Comparison of ENCODE assay signal across 8 cellular contexts in the genomic region with DNA sequence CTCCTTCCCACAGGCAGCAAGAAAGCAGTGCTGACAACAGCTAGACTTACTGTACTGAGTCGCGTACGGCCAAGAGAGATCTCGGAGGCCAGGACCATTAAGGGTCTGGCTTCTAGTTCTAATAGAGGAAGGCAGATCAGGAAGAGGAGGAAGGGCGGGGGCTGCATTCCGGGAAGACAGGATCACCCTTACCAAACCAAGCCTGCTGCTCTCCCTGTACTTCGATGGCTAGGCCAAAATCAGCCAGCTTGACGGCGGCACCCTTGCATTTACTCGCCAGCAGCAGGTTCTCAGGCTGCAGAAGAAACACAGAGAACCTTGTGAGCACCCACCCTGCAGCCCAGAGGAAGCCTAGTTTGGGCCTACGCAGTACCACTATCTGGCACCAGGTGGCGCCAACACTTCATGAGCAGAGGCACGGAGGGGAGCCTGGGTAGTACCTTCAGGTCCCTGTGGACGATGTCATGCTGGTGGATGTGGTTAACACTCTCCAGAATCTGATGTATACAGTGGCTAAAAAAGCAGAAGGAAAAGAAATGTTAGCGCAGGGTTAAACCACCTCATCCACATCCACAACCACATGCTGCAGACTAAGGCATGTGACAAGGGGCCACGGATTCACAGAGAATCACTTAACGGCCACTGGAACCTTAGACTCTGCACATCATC. TPM values are rescaled to one million over a fixed set of nuclear protein-coding genes. Genes with fewer than 3 reads are reported as not detected.
DNase-seq lines count a peak whose midpoint lies in the region; TF ChIP-seq lines count a peak whose summit lies in the region.

No MANE protein-coding gene starts in this region.

- no peak overlapping the region for H2BK12ac ChIP-seq in trophoblast cell (ENCODE audit: low read length)

- H2AFZ ChIP-seq in GM23248 (no peak overlapping the region), SK-N-SH (ENCODE audit: low read depth) (no peak overlapping the region), trophoblast cell (ENCODE audit: insufficient read depth, low read length, poor library complexity) (no peak overlapping the region)

- peaks cover 28% of the 10 kb centered on the region for H3F3A ChIP-seq in GM23248 (ENCODE audit: insufficient read depth)
- peaks cover 3% of the 10 kb centered on the region for H3F3A ChIP-seq in SK-N-SH (replicated peaks; ENCODE audit: insufficient read depth)

- peaks cover 68% of the 10 kb centered on the region for H3K36me3 Mint-ChIP-seq in activated naive CD4-positive, alpha-beta T cell treated with anti-CD3 and anti-CD28 coated beads, Interleukin-2, amount 10 ng/mL, durations not matched to agents 7 days and 5 days
- no peaks in the 10 kb centered on the region for H3K36me3 Mint-ChIP-seq in glutamatergic neuron (ENCODE audit: unreplicated experiment)

- intact Hi-C loops in transverse colon (cut with DNase I; ENCODE audit: low total_unique reads), result loop anchor here (2.0 kb wide), 1 partner anchor 24 kb away; no protein-coding TSS in a partner anchor

- H3K4me2 ChIP-seq in GM23248 (ENCODE audit: unreplicated experiment), result no peak overlapping the region
- no peak overlapping the region for H3K4me2 ChIP-seq in SK-N-SH
- H3K4me2 ChIP-seq in trophoblast cell (ENCODE audit: low read length), result no peak overlapping the region

- no peak for TF ChIP-seq POLR2A in transverse colon (IDR thresholded peaks at IDR 0.05)

- H4K8ac ChIP-seq in trophoblast cell (ENCODE audit: low read depth, low read length), result no peak overlapping the region

- DNase-seq in GDM1 (lab: John Stamatoyannopoulos, UW) (peak; percentile 97), GM23248 (peak; percentile 88), LHCN-M2 (ENCODE audit: low read depth) (peak; percentile 68), SK-N-SH (peak; percentile 91), glutamatergic neuron (peak; percentile 92), trophoblast cell (peak; percentile 76 to 93), transverse colon (peak; percentile 90)
- peak; percentile 95 for DNase-seq in activated naive CD4-positive, alpha-beta T cell treated with anti-CD3 and anti-CD28 coated beads, Interleukin-2, amount 10 ng/mL, durations not matched to agents 7 days and 5 days

- H3K9me3 ChIP-seq in GM23248 (ENCODE audit: low read depth) (no peaks in the 10 kb centered on the region), SK-N-SH (no peaks in the 10 kb centered on the region), trophoblast cell (ENCODE audit: insufficient read depth, low read depth, low read length) (no peaks in the 10 kb centered on the region), transverse colon (no peaks in the 10 kb centered on the region)

- H4K12ac ChIP-seq in trophoblast cell (ENCODE audit: low read depth, low read length), result no peak overlapping the region

- H3K27ac Mint-ChIP-seq in activated naive CD4-positive, alpha-beta T cell treated with anti-CD3 and anti-CD28 coated beads, Interleukin-2, amount 10 ng/mL, durations not matched to agents 7 days and 5 days, result peak overlapping the region; percentile 80
- no peak overlapping the region for H3K27ac Mint-ChIP-seq in glutamatergic neuron (ENCODE audit: unreplicated experiment)

- POLR2A ChIA-PET in SK-N-SH (lab: Yijun Ruan, JAX), result no interaction called here

- H2AK5ac ChIP-seq in trophoblast cell (ENCODE audit: low read length), result no peak overlapping the region

- no peak overlapping the region for H3K23ac ChIP-seq in trophoblast cell (ENCODE audit: low read length)

- no peak overlapping the region for H2BK5ac ChIP-seq in trophoblast cell (ENCODE audit: low read depth, low read length, poor library complexity)

- H3K4me1 Mint-ChIP-seq in activated naive CD4-positive, alpha-beta T cell treated with anti-CD3 and anti-CD28 coated beads, Interleukin-2, amount 10 ng/mL, durations not matched to agents 7 days and 5 days, result peaks cover 21% of the 10 kb centered on the region
- peaks cover 1% of the 10 kb centered on the region for H3K4me1 Mint-ChIP-seq in glutamatergic neuron (ENCODE audit: low read depth, unreplicated experiment)

- TF ChIP-seq EP300 in SK-N-SH (IDR thresholded peaks at IDR 0.05; ENCODE audit: borderline replicate concordance in 1 of 2, low read depth in 1 of 2, low read length in 1 of 2) (no peak), transverse colon (IDR thresholded peaks at IDR 0.05; ENCODE audit: low read depth) (no peak)

- H3K4me3 Mint-ChIP-seq in activated naive CD4-positive, alpha-beta T cell treated with anti-CD3 and anti-CD28 coated beads, Interleukin-2, amount 10 ng/mL, durations not matched to agents 7 days and 5 days, result no peak overlapping the region
- H3K4me3 Mint-ChIP-seq in glutamatergic neuron (ENCODE audit: unreplicated experiment), result no peak overlapping the region

- no peak overlapping the region for H3K27ac ChIP-seq in GM23248
- no peak overlapping the region for H3K27ac ChIP-seq in SK-N-SH (ENCODE audit: low read depth in 2 of 2, low read length in 1 of 2)
- H3K27ac ChIP-seq in trophoblast cell (ENCODE audit: low read depth, low read length), result no peak overlapping the region
- H3K27ac ChIP-seq in transverse colon, result peak overlapping the region; percentile 72 to 91 (median 86)

- no peak overlapping the region for H3K18ac ChIP-seq in trophoblast cell (ENCODE audit: low read length)

- H2BK120ac ChIP-seq in trophoblast cell (ENCODE audit: insufficient read depth, low read length, poor library complexity), result no peak overlapping the region

- no peaks in the 10 kb centered on the region for H3K36me3 ChIP-seq in GM23248 (ENCODE audit: low read depth)
- H3K36me3 ChIP-seq in SK-N-SH (replicated peaks in 1 of 2; ENCODE audit: control insufficient read depth in 1 of 2, insufficient read depth in 2 of 2, low read length in 1 of 2), result peaks cover 24 to 54% of the 10 kb centered on the region in 2 experiments
- peaks cover 34 to 40% of the 10 kb centered on the region in 2 experiments for H3K36me3 ChIP-seq in trophoblast cell (ENCODE audit: control insufficient read depth in 1 of 2, insufficient read depth in 2 of 2, low read length in 2 of 2)
- peaks cover 0 to 45% (median 19%) of the 10 kb centered on the region in 4 donors for H3K36me3 ChIP-seq in transverse colon

- H3K79me1 ChIP-seq in trophoblast cell (ENCODE audit: low read length), result no peaks in the 10 kb centered on the region

- 28 to 29% methylated on average over 17 of the region's 17 CpGs for WGBS in GM23248 (ENCODE audit: low coverage in 1 of 2, low lambda C conversion rate in 2 of 2, missing lambda C conversion rate in 2 of 2), 2 experiments
- WGBS in SK-N-SH (ENCODE audit: low lambda C conversion rate), result 34% methylated on average over 17 of the region's 17 CpGs
- no CpG with 5 or more reads among the region's 17 CpGs for WGBS in trophoblast cell (ENCODE audit: extremely low coverage, insufficient coverage, insufficient read length)
- 42% methylated on average over 17 of the region's 17 CpGs; no CpG with 5 or more reads in 1 of the 2 donors for WGBS in transverse colon (ENCODE audit: low coverage in 1 of 2), 2 donors

- H3K9ac ChIP-seq in GM23248 (no peak overlapping the region), SK-N-SH (no peak overlapping the region), trophoblast cell (ENCODE audit: low read length) (no peak overlapping the region)

- no peak overlapping the region for H3K4ac ChIP-seq in trophoblast cell (ENCODE audit: low read depth, low read length)

- no peaks in the 10 kb centered on the region for H3K9me3 Mint-ChIP-seq in activated naive CD4-positive, alpha-beta T cell treated with anti-CD3 and anti-CD28 coated beads, Interleukin-2, amount 10 ng/mL, durations not matched to agents 7 days and 5 days
- peaks cover 2% of the 10 kb centered on the region for H3K9me3 Mint-ChIP-seq in glutamatergic neuron (ENCODE audit: unreplicated experiment)

- H4K20me1 ChIP-seq in GM23248 (ENCODE audit: insufficient read depth), result no peaks in the 10 kb centered on the region
- H4K20me1 ChIP-seq in SK-N-SH (ENCODE audit: insufficient read depth), result no peaks in the 10 kb centered on the region

- H3K9me2 ChIP-seq in GM23248 (ENCODE audit: insufficient read depth), result no peaks in the 10 kb centered on the region
- no peaks in the 10 kb centered on the region for H3K9me2 ChIP-seq in SK-N-SH

- CTCF ChIA-PET in SK-N-SH (lab: Yijun Ruan, JAX), result interaction anchor here (0.5 to 28.7 kb wide), 27 partner anchors 10 to 363 kb away, joined by 3 to 753 read pairs (median 3); a partner anchor contains a TSS
- CTCF ChIA-PET in activated naive CD4-positive, alpha-beta T cell treated with anti-CD3 and anti-CD28 coated beads, Interleukin-2, amount 10 ng/mL, durations not matched to agents 7 days and 5 days (lab: Charles Lee), result interaction anchor here (0.8 to 14.9 kb wide), 19 partner anchors 8 to 232 kb away, joined by 3 to 406 read pairs (median 4); a partner anchor contains a TSS

- TF ChIP-seq RAD21 in SK-N-SH (IDR thresholded peaks at IDR 0.05; ENCODE audit: low read length), result peak; percentile 97

- no peak overlapping the region for H3K4me3 ChIP-seq in GM23248
- peak overlapping the region in 1 of 2 experiments; percentile 6; a peak in 1 of 4 replicates for H3K4me3 ChIP-seq in SK-N-SH (ENCODE audit: low read depth in 2 of 2, low read length in 1 of 2)
- no peak overlapping the region for H3K4me3 ChIP-seq in trophoblast cell (ENCODE audit: low read depth, low read length)
- no peak overlapping the region for H3K4me3 ChIP-seq in transverse colon

- H4K91ac ChIP-seq in trophoblast cell (ENCODE audit: low read depth, low read length), result no peak overlapping the region

- TF ChIP-seq CTCF in SK-N-SH (IDR thresholded peaks at IDR 0.05) (peak; percentile 99), glutamatergic neuron (IDR thresholded peaks at IDR 0.05; ENCODE audit: partially characterized antibody, unreplicated experiment) (peak; percentile 99), transverse colon (IDR thresholded peaks at IDR 0.05) (peak; percentile 99 to 100 (median 99))

- H3K14ac ChIP-seq in trophoblast cell (ENCODE audit: low read length), result no peak overlapping the region

- H3K27me3 ChIP-seq in GM23248 (replicated peaks; ENCODE audit: insufficient read depth) (no peaks in the 10 kb centered on the region), SK-N-SH (ENCODE audit: insufficient read depth) (no peaks in the 10 kb centered on the region), trophoblast cell (ENCODE audit: insufficient read depth, low read length) (no peaks in the 10 kb centered on the region), transverse colon (no peaks in the 10 kb centered on the region)

- no peaks in the 10 kb centered on the region for H3K27me3 Mint-ChIP-seq in activated naive CD4-positive, alpha-beta T cell treated with anti-CD3 and anti-CD28 coated beads, Interleukin-2, amount 10 ng/mL, durations not matched to agents 7 days and 5 days
- peaks cover 8% of the 10 kb centered on the region for H3K27me3 Mint-ChIP-seq in glutamatergic neuron (ENCODE audit: unreplicated experiment)

- no peaks in the 10 kb centered on the region for H3K79me2 ChIP-seq in GM23248 (ENCODE audit: insufficient read depth)
- no peaks in the 10 kb centered on the region for H3K79me2 ChIP-seq in SK-N-SH (ENCODE audit: insufficient read depth)
- H3K79me2 ChIP-seq in trophoblast cell (ENCODE audit: control insufficient read depth, insufficient read depth, low read length, poor library complexity), result no peaks in the 10 kb centered on the region

- H3K4me1 ChIP-seq in GM23248 (ENCODE audit: insufficient read depth) (peaks cover 18% of the 10 kb centered on the region), SK-N-SH (ENCODE audit: control insufficient read depth in 1 of 2, insufficient read depth in 2 of 2, low read depth in 1 of 2, low read length in 1 of 2) (peaks cover 0 to 11% of the 10 kb centered on the region in 2 experiments; a peak in 1 of 4 replicates), trophoblast cell (ENCODE audit: control insufficient read depth in 1 of 2, insufficient read depth in 2 of 2, low read length in 2 of 2) (peaks cover 4 to 5% of the 10 kb centered on the region in 2 experiments), transverse colon (peaks cover 5 to 27% (median 12%) of the 10 kb centered on the region in 4 donors)

- in situ Hi-C loops in GM23248 (cut with MboI) (no loop called here), transverse colon (cut with MboI; ENCODE audit: low pct_ligation_motif_present in 1 of 4, low pct_unique_long_range_greater_than_20kb in 1 of 4, low sequenced_read_pairs in 3 of 4) (loop anchor here in 3 of 4 donors (5.0 kb wide), 1 partner anchor 33 kb away; no protein-coding TSS in a partner anchor)

RNA-seq across cellular contexts. Expression of a gene that starts 25.4 kb away (rescaled TPM):
- 25.7 and 29.1 TPM in 2 replicates for total RNA-seq in GM23248 (2014; rRNA removed; shearing (Covaris generic))
- polyA plus RNA-seq in GM23248 (2016; fragmentation: Nextera tagmentation; extraction: Ambion mirVana) (24.3 and 28.2 TPM in 2 replicates), SK-N-SH (2012; rRNA removed) (41.4 and 52.2 TPM in 2 replicates)
- total RNA-seq in LHCN-M2 (2014; rRNA removed) (16.4 and 20.8 TPM in 2 replicates), glutamatergic neuron (ENCODE audit: unreplicated experiment) (25.9 TPM), transverse colon (100 to 1,000 TPM in 1 of 4 donors, 10 to 100 TPM in 3; 72.0 to 131 (median 83.0) TPM)
- 15.0 TPM for polyA plus RNA-seq in LHCN-M2 (2012)
- 29.0 and 35.7 TPM in 2 replicates for polyA plus RNA-seq in SK-N-SH (2012; cell fraction: cytosol; rRNA removed)
- 103 and 119 TPM in 2 replicates for polyA plus RNA-seq in SK-N-SH (2012; cell fraction: nucleus; rRNA removed)
- polyA plus RNA-seq in trophoblast cell (2013), result 21.4 and 23.0 TPM in 2 replicates

RNA-seq across cellular contexts. Expression of a gene that starts 37.6 kb away (rescaled TPM):
- 26.8 and 50.0 TPM in 2 replicates for total RNA-seq in GM23248 (2014; rRNA removed; shearing (Covaris generic))
- polyA plus RNA-seq in GM23248 (2016; fragmentation: Nextera tagmentation; extraction: Ambion mirVana) (27.4 and 30.9 TPM in 2 replicates), SK-N-SH (2012; rRNA removed) (22.1 and 24.1 TPM in 2 replicates)
- total RNA-seq in LHCN-M2 (2014; rRNA removed) (20.7 and 29.2 TPM in 2 replicates), glutamatergic neuron (ENCODE audit: unreplicated experiment) (34.4 TPM), transverse colon (10 to 100 TPM; 14.3 to 34.5 (median 22.1) TPM)
- 15.6 TPM for polyA plus RNA-seq in LHCN-M2 (2012)
- 10.5 and 14.1 TPM in 2 replicates for polyA plus RNA-seq in SK-N-SH (2012; cell fraction: cytosol; rRNA removed)
- polyA plus RNA-seq in SK-N-SH (2012; cell fraction: nucleus; rRNA removed), result 69.9 and 86.8 TPM in 2 replicates
- 13.2 and 14.3 TPM in 2 replicates for polyA plus RNA-seq in trophoblast cell (2013)

Comparison
In these comparisons a context has a peak if more than half of its experiments do, and no peak if none do; other contexts are left out.
1. H3K27ac ChIP-seq: peak in transverse colon (4 of 4); none in GM23248 (single experiment), SK-N-SH (0 of 2) and trophoblast cell (single experiment).
2. Peak in every context shown above with its lines, with median percentiles within 50 percentile points of each other: DNase-seq and CTCF ChIP-seq.